In genomic region chr2:26345554-26346453, GRCh38 we compare ENCODE assay signal across 8 cellular contexts. TPM values are rescaled to one million over a fixed set of nuclear protein-coding genes. Genes with fewer than 3 reads are reported as not detected.
A peak's percentile ranks its signal among the peaks of the same experiment; 100 is the strongest.
DNase-seq lines count a peak whose midpoint lies in the region; ATAC-seq, FAIRE-seq and TF ChIP-seq lines count a peak whose summit lies in the region.

TSS of gene SELENOI (plus strand) at chr2:26346143. CDS start at chr2:26346233, 90 bp downstream.

- peak; percentile 91 for FAIRE-seq in H54 (lab: Jason Lieb, UNC)

- no peak for TF ChIP-seq CTCF in Loucy (conservative IDR thresholded peaks at IDR 0.05; ENCODE audit: low read length)
- no peak for TF ChIP-seq CTCF in natural killer cell (IDR thresholded peaks at IDR 0.05)

- no peaks in the 10 kb centered on the region for H3F3A ChIP-seq in Loucy (ENCODE audit: low read depth)

- no peaks in the 10 kb centered on the region for H3K9me3 ChIP-seq in Loucy (ENCODE audit: insufficient read depth, low read depth, low read length)

- peak within 1 kb of the TSS; percentile 91 for H3K4me3 ChIP-seq in Loucy (ENCODE audit: low read length, poor library complexity, severe bottlenecking)

- no peaks in the 10 kb centered on the region for H3K9me3 Mint-ChIP-seq in natural killer cell

- H3K4me2 ChIP-seq in Loucy (ENCODE audit: low read depth, low read length, poor library complexity, severe bottlenecking), result peak within 1 kb of the TSS; percentile 91

- H3K36me3 Mint-ChIP-seq in natural killer cell, result no peaks in the 10 kb centered on the region

- peak within 1 kb of the TSS; percentile 95 to 99 for H3K27ac Mint-ChIP-seq in natural killer cell

- H3K27me3 ChIP-seq in Loucy (ENCODE audit: insufficient read depth, low read length, poor library complexity, severe bottlenecking), result no peaks in the 10 kb centered on the region

- peaks cover 35 to 38% of the 10 kb centered on the region in 2 donors for H3K4me1 Mint-ChIP-seq in natural killer cell

- H3K4me3 Mint-ChIP-seq in natural killer cell, result peak within 1 kb of the TSS; percentile 99

- no peaks in the 10 kb centered on the region for H3K9me2 ChIP-seq in Loucy (replicated peaks; ENCODE audit: low read depth, low read length)

- peak within 1 kb of the TSS; percentile 91 for H3K9ac ChIP-seq in Loucy (ENCODE audit: low read depth, low read length, poor library complexity, severe bottlenecking)

- DNase-seq in EL, result peak; percentile 99
- peak; percentile 79 for DNase-seq in H54 (ENCODE audit: insufficient read length, low spot score)
- DNase-seq in activated T-helper 9 cell treated with anti-CD3 and anti-CD28 coated beads, Interleukin-2, amount 50 U/mL, for 16 hours (ENCODE audit: low read depth), result peak; percentile 99
- peak; percentile 99 for DNase-seq in fibroblast of peridontal ligament (ENCODE audit: extremely low read depth)
- DNase-seq in natural killer cell, result peak; percentile 99
- peak; percentile 97 for DNase-seq in stimulated activated naive CD4-positive, alpha-beta T cell treated with Interleukin-2 at 50 U/mL for 16 hours (lab: John Stamatoyannopoulos, UW)

- peaks cover 37% of the 10 kb centered on the region for H3K4me1 ChIP-seq in Loucy (ENCODE audit: insufficient read depth, low read length, poor library complexity, severe bottlenecking)

- no peaks in the 10 kb centered on the region for H3K27me3 Mint-ChIP-seq in natural killer cell (ENCODE audit: low read depth in 2 of 2)

- H2AFZ ChIP-seq in Loucy (ENCODE audit: low read length), result peak within 1 kb of the TSS; percentile 88

- peaks cover 66% of the 10 kb centered on the region for H3K79me2 ChIP-seq in Loucy (ENCODE audit: insufficient read depth, low read length)

- peaks cover 45% of the 10 kb centered on the region for H4K20me1 ChIP-seq in Loucy (ENCODE audit: insufficient read depth, low read length, poor library complexity, severe bottlenecking)

- peak; percentile 98 for TF ChIP-seq POLR2A in H54 (IDR thresholded peaks at IDR 0.05; ENCODE audit: low read depth, low read length)
- peak; percentile 95 for TF ChIP-seq POLR2A in Raji (IDR thresholded peaks at IDR 0.05; ENCODE audit: insufficient read depth, low read depth, low read length)

- peak; percentile 92 to 98 (median 95) for ATAC-seq in natural killer cell

- no peaks in the 10 kb centered on the region for H3K36me3 ChIP-seq in Loucy (ENCODE audit: insufficient read depth, low read length)

- intact Hi-C loops in natural killer cell (cut with micrococcal nuclease), result loop anchor here (1.0 to 5.0 kb wide), 3 partner anchors 102 to 1374 kb away; partner anchors contain the start of genes ASXL2, DNAJC27, HADHA and HADHB

RNA-seq across cellular contexts. Expression of gene SELENOI, which starts in this region (rescaled TPM):
- total RNA-seq in natural killer cell, result 10 to 100 TPM; 28.1 to 47.6 (median 36.4) TPM

Comparison
In these comparisons a context has a peak if more than half of its experiments do, and no peak if none do; other contexts are left out.
1. Peak in every context shown above with its lines: DNase-seq, ATAC-seq and H3K4me3 ChIP-seq.